In the genomic region with DNA sequence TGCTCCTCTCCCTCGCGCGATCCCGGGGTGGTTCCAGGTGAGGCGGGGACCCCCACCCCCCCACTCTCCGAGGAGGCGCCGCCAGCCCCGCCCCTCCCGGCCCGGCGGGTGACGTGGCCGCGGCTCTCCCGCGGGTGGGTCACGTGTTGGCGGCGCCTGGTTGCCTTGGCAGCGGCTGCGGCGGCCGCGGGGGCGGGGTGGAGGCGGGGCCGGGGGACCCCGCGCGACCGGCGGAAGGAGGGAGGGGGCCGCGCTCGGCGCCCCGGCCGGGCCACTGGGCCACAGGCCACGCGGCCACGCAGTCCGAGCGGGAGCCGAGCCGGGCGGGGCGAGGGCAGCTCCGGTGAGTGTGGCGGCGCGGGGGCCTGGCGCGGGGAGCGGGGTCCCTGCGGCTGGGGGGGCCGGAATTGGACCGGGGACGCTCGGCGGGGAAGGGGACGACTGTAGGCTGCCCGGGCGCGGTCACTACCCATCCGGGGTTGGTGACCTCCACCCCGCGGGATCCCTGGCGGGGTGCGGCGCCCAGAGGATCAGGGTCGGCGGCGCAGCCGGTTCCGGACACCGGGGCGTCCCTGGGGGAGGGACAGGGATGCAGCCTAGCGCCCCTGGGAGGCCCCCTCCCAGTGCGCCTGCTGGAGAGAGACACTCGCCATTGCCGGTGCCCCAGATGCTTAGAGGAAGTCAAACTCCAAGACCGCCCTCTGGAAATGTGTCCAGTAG, we compare ENCODE assay signal across 8 cellular contexts. TPM values are rescaled to one million over a fixed set of nuclear protein-coding genes. Genes with fewer than 3 reads are reported as not detected.
DNase-seq lines count a peak whose midpoint lies in the region; ATAC-seq, FAIRE-seq and TF ChIP-seq lines count a peak whose summit lies in the region.

Gene ORAI2, plus strand, starts transcription at position 257 of the 720 bp plus-strand sequence. CDS start 5,382 bp downstream, outside the sequence.

- ATAC-seq in GM21528 (IDR thresholded peaks at IDR 0.05; ENCODE audit: low FRiP score, unreplicated experiment) (peak; percentile 55), T-helper 17 cell (peak; percentile 71)

- no peaks in the 10 kb centered on the region for H3K27me3 ChIP-seq in right atrium auricular region

- DNase-seq in DMS53 treated with DMSO at 0.1 percent for 48 hours (lab: John Stamatoyannopoulos, UW; ENCODE audit: unreplicated experiment) (peak; percentile 52), Kasumi-1 (lab: John Stamatoyannopoulos, UW) (peak; percentile 42 to 49), T-helper 17 cell (peak; percentile 83 to 89 (median 85)), amniotic stem cell (lab: John Stamatoyannopoulos, UW) (peak; percentile 30), right atrium auricular region (ENCODE audit: low spot score) (peak; percentile 64), pulmonary artery endothelial cell (ENCODE audit: low read depth, low spot score) (no peak), urothelium cell line (ENCODE audit: low spot score) (peak; percentile 98)

- FAIRE-seq in urothelium cell line (lab: Jason Lieb, UNC): peak; percentile 98

- no peaks in the 10 kb centered on the region for H3K27me3 Mint-ChIP-seq in T-helper 17 cell

- no peaks in the 10 kb centered on the region for H3K36me3 ChIP-seq in right atrium auricular region

- peak within 1 kb of the TSS; percentile 66 to 85 for H3K4me3 ChIP-seq in right atrium auricular region

- H3K9me3 ChIP-seq in T-helper 17 cell (ENCODE audit: control insufficient read depth, low read length, poor library complexity, severe bottlenecking): no peaks in the 10 kb centered on the region
- H3K9me3 ChIP-seq in right atrium auricular region: no peaks in the 10 kb centered on the region

- peak within 1 kb of the TSS; percentile 66 for H3K27ac ChIP-seq in right atrium auricular region

- H3K27ac Mint-ChIP-seq in T-helper 17 cell: peak within 1 kb of the TSS; percentile 100

- H3K4me1 ChIP-seq in right atrium auricular region: peaks cover 0 to 18% of the 10 kb centered on the region in 2 donors

- no peak for TF ChIP-seq CTCF in right atrium auricular region (IDR thresholded peaks at IDR 0.05)

- peak within 1 kb of the TSS; percentile 93 for H3K4me3 Mint-ChIP-seq in T-helper 17 cell

- peaks cover 35% of the 10 kb centered on the region for H3K4me1 Mint-ChIP-seq in T-helper 17 cell

- H3K36me3 Mint-ChIP-seq in T-helper 17 cell (ENCODE audit: low read depth): no peaks in the 10 kb centered on the region

RNA-seq across cellular contexts. Expression of gene ORAI2, which starts in this region (rescaled TPM):
- total RNA-seq in T-helper 17 cell (10 to 100 TPM; 33.9 to 50.5 TPM), right atrium auricular region (10 to 100 TPM in 1 of 2 donors, 1 to 10 TPM in 1; 5.9 to 13.3 TPM), pulmonary artery endothelial cell (84.0 and 102 TPM in 2 replicates)
